ENCODE assay signal across 1 cellular context in genomic region chr19:34500656-34501120, GRCh38.
TF ChIP-seq lines count a peak whose summit lies in the region.

No MANE protein-coding gene starts in this region.

TF ChIP-seq in WTC11, 78 proteins besides CTCF, POLR2A, EP300 and RAD21 (continued from another document):
- TF ChIP-seq PREB (CRISPR knock-in tag; IDR thresholded peaks at IDR 0.05; ENCODE audit: borderline replicate concordance) (no peak), ZNF232 (CRISPR knock-in tag; IDR thresholded peaks at IDR 0.05) (no peak), NFYB (CRISPR knock-in tag; conservative IDR thresholded peaks at IDR 0.05; ENCODE audit: low read depth) (no peak), CREM (CRISPR knock-in tag; IDR thresholded peaks at IDR 0.05) (no peak), NFATC4 (CRISPR knock-in tag; IDR thresholded peaks at IDR 0.05) (no peak), CREB1 (CRISPR knock-in tag; IDR thresholded peaks at IDR 0.05) (no peak), FOXJ3 (CRISPR knock-in tag; IDR thresholded peaks at IDR 0.05; ENCODE audit: borderline replicate concordance) (no peak), SOX15 (CRISPR knock-in tag; IDR thresholded peaks at IDR 0.05) (no peak), ARID4B (CRISPR knock-in tag; IDR thresholded peaks at IDR 0.05; ENCODE audit: borderline replicate concordance) (no peak)
